Comparison of ENCODE assay signal across 25 cellular contexts in genomic region chr14:66613344-66613743, GRCh38.
"Had no signal": no experiment of that assay in that cellular context is flagged by ENCODE, and none has a peak within 500 bp of the region (broad histone marks: within the 10 kb centered on the region; RNA-seq: fewer than 3 reads in every experiment).

No MANE protein-coding gene starts in this region.

- FAIRE-seq: endometrium had no signal

- ATAC-seq: effector memory CD8-positive, alpha-beta T cell; gastrocnemius medialis; left colon; left ventricle myocardium superior; natural killer cell treated with Interleukin-12 subunit alpha and Interleukin-12 subunit beta and Interleukin-15 and Interleukin-18, amount 100 ng/mL, for 72 hours; psoas muscle; right cardiac atrium; stimulated activated naive CD8-positive, alpha-beta T cell treated with anti-CD3 and anti-CD28 coated beads, Interleukin-15, amount 100 ng/mL, for 72 hours; upper lobe of right lung had no signal

- H3K27ac ChIP-seq: gastrocnemius medialis, neural progenitor cell, psoas muscle, skin epidermis, spleen, suprapubic skin, transverse colon, upper lobe of right lung, vagina had no signal

- H3K27me3 ChIP-seq: gastrocnemius medialis, neural progenitor cell, spleen, suprapubic skin, transverse colon, upper lobe of right lung, vagina had no signal

- H3K9me3 ChIP-seq: gastrocnemius medialis, upper lobe of right lung had no signal

- DNase-seq: cerebellar nuclear complex; cortex of kidney; effector memory CD8-positive, alpha-beta T cell; erythroblast; gastrocnemius medialis; head of caudate nucleus; kidney glomerular epithelial cell; left colon; left ventricle myocardium superior; psoas muscle; right cardiac atrium; spleen; stimulated activated CD4-positive, alpha-beta T cell treated with anti-CD3 and anti-CD28 coated beads, Interleukin-2, amount 100 ng/mL, for 48 hours; stimulated activated CD8-positive, alpha-beta memory T cell treated with anti-CD3 and anti-CD28 coated beads, Interleukin-4, amount 100 ng/mL, for 48 hours; stimulated activated naive CD4-positive, alpha-beta T cell; stimulated activated naive CD8-positive, alpha-beta T cell treated with anti-CD3 and anti-CD28 coated beads, Interleukin-15, amount 100 ng/mL, for 72 hours; transverse colon; upper lobe of right lung had no signal

- H3K4me1 ChIP-seq: neural progenitor cell, spleen, suprapubic skin, transverse colon, upper lobe of right lung, vagina had no signal

- H3K36me3 ChIP-seq: gastrocnemius medialis, neural progenitor cell, spleen, suprapubic skin, transverse colon, upper lobe of right lung, vagina had no signal

- H3K4me3 ChIP-seq: gastrocnemius medialis, lung, neural progenitor cell, psoas muscle, skin epidermis, spleen, suprapubic skin, transverse colon, upper lobe of right lung, vagina had no signal

- H2AFZ ChIP-seq: neural progenitor cell had no signal

- H3K9ac ChIP-seq: neural progenitor cell had no signal

- H3K4me2 ChIP-seq: neural progenitor cell had no signal
